ENCODE assay signal across 27 cellular contexts in genomic region chr7:158941821-158942605, GRCh38.
DNase-seq lines count a peak whose midpoint lies in the region; ATAC-seq, FAIRE-seq and TF ChIP-seq lines count a peak whose summit lies in the region.
"Had no signal": no experiment of that assay in that cellular context is flagged by ENCODE, and none has a peak within 500 bp of the region (broad histone marks: within the 10 kb centered on the region; RNA-seq: fewer than 3 reads in every experiment).

No MANE protein-coding gene starts in this region.

- H3K9ac ChIP-seq in HepG2 (ENCODE audit: insufficient read depth, low read depth, low read length) (no peak overlapping the region), neuronal stem cell (ENCODE audit: low read depth, low read length, poor library complexity) (no peak overlapping the region)
- H3K9ac ChIP-seq: BLaER1 had no signal

- H3K36me3 ChIP-seq in HepG2 (replicated peaks in 1 of 2; ENCODE audit: control insufficient read depth in 1 of 2, insufficient read depth in 2 of 2, low read length in 2 of 2) (peaks cover 3 to 11% of the 10 kb centered on the region in 2 experiments; a peak in 3 of 5 replicates), right lobe of liver (no peaks in the 10 kb centered on the region), neuronal stem cell (replicated peaks in 1 of 2; ENCODE audit: control insufficient read depth in 2 of 2, insufficient read depth in 2 of 2, low read length in 2 of 2) (peaks cover 23 to 63% of the 10 kb centered on the region in 2 donors)

- no peak overlapping the region for H3K27ac Mint-ChIP-seq in activated CD8-positive, alpha-beta T cell treated with anti-CD3 and anti-CD28 coated beads, Interleukin-2, amount 10 ng/mL, durations not matched to agents 7 days and 5 days
- H3K27ac Mint-ChIP-seq: CD4-positive, alpha-beta memory T cell; CD4-positive, CD25-positive, alpha-beta regulatory T cell had no signal

- no peak for TF ChIP-seq POLR2A in HepG2 (IDR thresholded peaks at IDR 0.05; ENCODE audit: insufficient read depth in 1 of 2, low read depth in 2 of 2, low read length in 2 of 2)
- no peak for TF ChIP-seq POLR2A in right lobe of liver (IDR thresholded peaks at IDR 0.05)

- H3K27me3 Mint-ChIP-seq in activated CD8-positive, alpha-beta T cell treated with anti-CD3 and anti-CD28 coated beads, Interleukin-2, amount 10 ng/mL, durations not matched to agents 7 days and 5 days (ENCODE audit: low read depth): no peaks in the 10 kb centered on the region
- H3K27me3 Mint-ChIP-seq: CD4-positive, alpha-beta memory T cell; CD4-positive, CD25-positive, alpha-beta regulatory T cell; CD8-positive, alpha-beta memory T cell had no signal

- DNase-seq in HepG2 (ENCODE audit: low spot score) (no peak), right lobe of liver (no peak), islet precursor cell (peak; percentile 13), neuronal stem cell (ENCODE audit: low spot score) (no peak)
- no peak for DNase-seq in activated CD4-positive, alpha-beta T cell treated with anti-CD3 and anti-CD28 coated beads for 4 hours
- no peak for DNase-seq in activated CD8-positive, alpha-beta T cell treated with anti-CD3 and anti-CD28 coated beads, Interleukin-2, amount 10 ng/mL, durations not matched to agents 7 days and 5 days
- DNase-seq: 8988T; ACHN; BE2C; C1 segment of cervical spinal cord; CD4-positive, alpha-beta memory T cell; CD4-positive, CD25-positive, alpha-beta regulatory T cell; CD8-positive, alpha-beta memory T cell; COR-L47; DMS 273 treated with DMSO at 0.1 percent for 48 hours; DMS153; DMS53; DMS79; DND-41; EL; GDM1 had no signal

- no peaks in the 10 kb centered on the region for H3K79me1 ChIP-seq in neuronal stem cell (ENCODE audit: low read depth, low read length)

- in situ Hi-C loops in HepG2 (cut with HindIII; ENCODE audit: extremely low pct_ligation_motif_present, low pct_unique_long_range_greater_than_20kb): no loop called here

- no peak for TF ChIP-seq RAD21 in HepG2 (CRISPR knock-in tag; IDR thresholded peaks at IDR 0.05)

- H3K9me3 ChIP-seq in HepG2 (ENCODE audit: low read length): no peaks in the 10 kb centered on the region
- H3K9me3 ChIP-seq in right lobe of liver: no peaks in the 10 kb centered on the region
- H3K9me3 ChIP-seq in neuronal stem cell (replicated peaks in 1 of 2; ENCODE audit: control insufficient read depth in 2 of 2, insufficient read depth in 1 of 2, low read depth in 1 of 2, low read length in 2 of 2): peaks cover 2 to 16% of the 10 kb centered on the region in 2 donors
- H3K9me3 ChIP-seq: BE2C had no signal

- H2AFZ ChIP-seq in HepG2 (ENCODE audit: low read length) (no peak overlapping the region), neuronal stem cell (ENCODE audit: low read length) (no peak overlapping the region)

- H3K4me1 ChIP-seq in HepG2 (ENCODE audit: insufficient read depth, low read length) (no peaks in the 10 kb centered on the region), right lobe of liver (no peaks in the 10 kb centered on the region), neuronal stem cell (ENCODE audit: control insufficient read depth in 2 of 2, insufficient read depth in 1 of 2, low read depth in 1 of 2, low read length in 2 of 2) (no peaks in the 10 kb centered on the region)
- H3K4me1 ChIP-seq: BE2C, BLaER1 had no signal

- no peak overlapping the region for H4K91ac ChIP-seq in neuronal stem cell (ENCODE audit: low read depth, low read length, poor library complexity)

- H3K4me3 ChIP-seq in HepG2 (replicated peaks in 1 of 3; ENCODE audit: insufficient read depth in 1 of 3, low read depth in 2 of 3, low read length in 3 of 3): no peak overlapping the region
- H3K4me3 ChIP-seq in right lobe of liver: no peak overlapping the region
- H3K4me3 ChIP-seq in neuronal stem cell (ENCODE audit: low read length in 2 of 2): no peak overlapping the region
- H3K4me3 ChIP-seq: BLaER1, GM12878 had no signal

- H2BK5ac ChIP-seq in neuronal stem cell (ENCODE audit: low read length): no peak overlapping the region

- H3K4me3 Mint-ChIP-seq in activated CD8-positive, alpha-beta T cell treated with anti-CD3 and anti-CD28 coated beads, Interleukin-2, amount 10 ng/mL, durations not matched to agents 7 days and 5 days: no peak overlapping the region
- H3K4me3 Mint-ChIP-seq: CD14-positive monocyte; CD4-positive, alpha-beta memory T cell; CD4-positive, CD25-positive, alpha-beta regulatory T cell; CD8-positive, alpha-beta memory T cell had no signal

- no TSS peak for BruUV-seq in HepG2 (replicated peaks; lab: Mats Ljungman, UMichigan)

- POLR2A ChIA-PET in HepG2 (lab: Yijun Ruan, JAX): no interaction called here
- POLR2A ChIA-PET in activated CD8-positive, alpha-beta T cell treated with anti-CD3 and anti-CD28 coated beads, Interleukin-2, amount 10 ng/mL, durations not matched to agents 7 days and 5 days (lab: Charles Lee): no interaction called here

- peak overlapping the region; percentile 82 for H3K14ac ChIP-seq in neuronal stem cell (ENCODE audit: low read length)

- WGBS in HepG2 (ENCODE audit: low lambda C conversion rate): 94% methylated on average over 26 of the region's 26 CpGs
- WGBS in right lobe of liver (ENCODE audit: insufficient coverage, low coverage, low lambda C conversion rate, missing lambda C conversion rate): 86% methylated on average over 9 of the region's 26 CpGs
- 100% methylated on average over 1 of the region's 26 CpGs; no CpG with 5 or more reads in 1 of the 2 donors for WGBS in neuronal stem cell (ENCODE audit: extremely low coverage in 2 of 2, insufficient read length in 2 of 2, insufficient replicate concordance in 1 of 2), 2 donors

- H3K27ac ChIP-seq in HepG2 (ENCODE audit: extremely low read length, insufficient read depth, low read length): no peak overlapping the region
- no peak overlapping the region for H3K27ac ChIP-seq in right lobe of liver
- H3K27ac ChIP-seq in neuronal stem cell (replicated peaks; ENCODE audit: low read length): no peak overlapping the region
- H3K27ac ChIP-seq: BLaER1 had no signal

- no peaks in the 10 kb centered on the region for H3K4me1 Mint-ChIP-seq in activated CD8-positive, alpha-beta T cell treated with anti-CD3 and anti-CD28 coated beads, Interleukin-2, amount 10 ng/mL, durations not matched to agents 7 days and 5 days (ENCODE audit: low read depth)
- H3K4me1 Mint-ChIP-seq: CD14-positive monocyte; CD4-positive, alpha-beta memory T cell; CD4-positive, CD25-positive, alpha-beta regulatory T cell; CD8-positive, alpha-beta memory T cell had no signal

- no peak for TF ChIP-seq CTCF in HepG2 (CRISPR knock-in tag; IDR thresholded peaks at IDR 0.05)
- TF ChIP-seq CTCF in right lobe of liver (IDR thresholded peaks at IDR 0.05): no peak

- no peak overlapping the region for H2AK5ac ChIP-seq in neuronal stem cell (ENCODE audit: low read depth, low read length)

- peak overlapping the region; percentile 22 for H2BK12ac ChIP-seq in neuronal stem cell (ENCODE audit: low read length)

- FAIRE-seq in HepG2 (lab: Jason Lieb, UNC): no peak
- FAIRE-seq: GM12878, GM12892, GM18507 had no signal

- no peak overlapping the region for H2BK120ac ChIP-seq in neuronal stem cell (ENCODE audit: low read depth, low read length)

- ATAC-seq in HepG2 (no peak), right lobe of liver (no peak), HG03196 (IDR thresholded peaks at IDR 0.05; ENCODE audit: unreplicated experiment) (no peak)
- ATAC-seq in activated CD8-positive, alpha-beta T cell treated with anti-CD3 and anti-CD28 coated beads, Interleukin-2, amount 10 ng/mL, durations not matched to agents 7 days and 5 days: no peak
- ATAC-seq: GM12878 had no signal

- no peaks in the 10 kb centered on the region for H3K27me3 ChIP-seq in HepG2 (ENCODE audit: control insufficient read depth in 1 of 2, insufficient read depth in 2 of 2, low read length in 2 of 2)
- H3K27me3 ChIP-seq in right lobe of liver: no peaks in the 10 kb centered on the region
- H3K27me3 ChIP-seq in neuronal stem cell (ENCODE audit: control insufficient read depth in 3 of 3, insufficient read depth in 3 of 3, low read depth in 1 of 3, low read length in 3 of 3): peaks cover 0 to 1% (median 0%) of the 10 kb centered on the region in 3 experiments
- H3K27me3 ChIP-seq: BE2C, BLaER1 had no signal

- CTCF ChIA-PET in HepG2 (lab: Yijun Ruan, JAX; ENCODE audit: low intra/inter-chr PET ratio, low total read pairs): no interaction called here
- CTCF ChIA-PET in activated CD8-positive, alpha-beta T cell treated with anti-CD3 and anti-CD28 coated beads, Interleukin-2, amount 10 ng/mL, durations not matched to agents 7 days and 5 days (lab: Charles Lee): interaction anchor here (1.6 kb wide), 1 partner anchor 35 kb away, joined by 4 read pairs; no protein-coding TSS in a partner anchor

- no peaks in the 10 kb centered on the region for H4K20me1 ChIP-seq in HepG2 (ENCODE audit: insufficient read depth, low read length)
- H4K20me1 ChIP-seq: BLaER1 had no signal

- no peak overlapping the region for H3K4ac ChIP-seq in neuronal stem cell (ENCODE audit: low read length)

- peak overlapping the region; percentile 43 for H4K8ac ChIP-seq in neuronal stem cell (ENCODE audit: low read depth, low read length)

- H3K4me2 ChIP-seq in HepG2 (ENCODE audit: low read depth, low read length): no peak overlapping the region
- H3K4me2 ChIP-seq in neuronal stem cell (ENCODE audit: insufficient read depth, low read length, poor library complexity, severe bottlenecking): no peak overlapping the region
- H3K4me2 ChIP-seq: BLaER1 had no signal

- H3K36me3 Mint-ChIP-seq in activated CD8-positive, alpha-beta T cell treated with anti-CD3 and anti-CD28 coated beads, Interleukin-2, amount 10 ng/mL, durations not matched to agents 7 days and 5 days (ENCODE audit: low read depth): peaks cover 17% of the 10 kb centered on the region

- H3K79me2 ChIP-seq in HepG2 (ENCODE audit: insufficient read depth, low read length): no peaks in the 10 kb centered on the region

- TF ChIP-seq EP300 in HepG2 (IDR thresholded peaks at IDR 0.05; ENCODE audit: low read depth in 2 of 2, low read length in 2 of 2) (no peak), HepG2 (CRISPR knock-in tag; IDR thresholded peaks at IDR 0.05; ENCODE audit: borderline replicate concordance) (no peak)

- no peak overlapping the region for H2BK15ac ChIP-seq in neuronal stem cell (ENCODE audit: low read length)

- H3K23ac ChIP-seq in neuronal stem cell (ENCODE audit: low read depth, low read length, poor library complexity): peak overlapping the region; percentile 65

- H3K9me3 Mint-ChIP-seq in activated CD8-positive, alpha-beta T cell treated with anti-CD3 and anti-CD28 coated beads, Interleukin-2, amount 10 ng/mL, durations not matched to agents 7 days and 5 days (ENCODE audit: insufficient read depth): peaks cover 11% of the 10 kb centered on the region

- no peak overlapping the region for H3K18ac ChIP-seq in neuronal stem cell (ENCODE audit: low read length)

- intact Hi-C loops in HepG2 (cut with micrococcal nuclease; ENCODE audit: unreplicated experiment) (no loop called here), right lobe of liver (cut with DNase I) (no loop called here)

TF ChIP-seq in HepG2, 621 proteins besides CTCF, POLR2A, EP300 and RAD21 (continues in another document):
- no peak for TF ChIP-seq KDM6A (CRISPR knock-in tag; IDR thresholded peaks at IDR 0.05; ENCODE audit: low read depth)
- TF ChIP-seq PAWR (CRISPR knock-in tag; IDR thresholded peaks at IDR 0.05; ENCODE audit: borderline replicate concordance): no peak
- peak; percentile 31 for TF ChIP-seq AGO2 (optimal IDR thresholded peaks at IDR 0.05; ENCODE audit: low read depth, low read length)
